In genomic region chr7:66423729-66424128, GRCh38 we compare ENCODE assay signal across 18 cellular contexts.
A peak's percentile ranks its signal among the peaks of the same experiment; 100 is the strongest.
DNase-seq lines count a peak whose midpoint lies in the region; ATAC-seq, FAIRE-seq and TF ChIP-seq lines count a peak whose summit lies in the region.
"Had no signal": no experiment of that assay in that cellular context is flagged by ENCODE, and none has a peak within 500 bp of the region (broad histone marks: within the 10 kb centered on the region; RNA-seq: fewer than 3 reads in every experiment).

No MANE protein-coding gene starts in this region.

- no peaks in the 10 kb centered on the region for H3K4me1 ChIP-seq in GM23338 (ENCODE audit: insufficient read depth)
- H3K4me1 ChIP-seq in OCI-LY1 (ENCODE audit: insufficient read depth, low read length, severe bottlenecking) = no peaks in the 10 kb centered on the region
- no peaks in the 10 kb centered on the region for H3K4me1 ChIP-seq in H1 (replicated peaks in 1 of 4; ENCODE audit: control insufficient read depth in 3 of 4, insufficient read depth in 4 of 4, low read length in 3 of 4)
- no peaks in the 10 kb centered on the region for H3K4me1 ChIP-seq in neural progenitor cell

- no peak for TF ChIP-seq EP300 in H1 (IDR thresholded peaks at IDR 0.05; ENCODE audit: borderline replicate concordance in 1 of 2, low read depth in 2 of 2, low read length in 2 of 2)

- H3F3A ChIP-seq in GM23338 (replicated peaks; ENCODE audit: low read depth) (no peaks in the 10 kb centered on the region), OCI-LY1 (ENCODE audit: insufficient read depth, low read length) (no peaks in the 10 kb centered on the region), neural progenitor cell (ENCODE audit: low read depth) (no peaks in the 10 kb centered on the region)

- H3K18ac ChIP-seq in H1 (ENCODE audit: extremely low read depth, low read length) = no peak overlapping the region

- no peak overlapping the region for H3K14ac ChIP-seq in H1 (ENCODE audit: insufficient read length)

- peak; percentile 14 to 33; a peak in 2 of 4 replicates for TF ChIP-seq RAD21 in H1 (IDR thresholded peaks at IDR 0.05 in 1 of 2, conservative IDR thresholded peaks at IDR 0.05 in 1 of 2; ENCODE audit: low read depth in 2 of 2, low read length in 2 of 2)

- H4K91ac ChIP-seq in H1 (replicated peaks; ENCODE audit: insufficient read length, low read length) = no peak overlapping the region

- no peak overlapping the region for H3K27ac Mint-ChIP-seq in GM23338
- H3K27ac Mint-ChIP-seq in neural progenitor cell = no peak overlapping the region
- H3K27ac Mint-ChIP-seq: B cell; CD8-positive, alpha-beta T cell had no signal

- H3K9me3 ChIP-seq in OCI-LY1 (ENCODE audit: low read length) (no peaks in the 10 kb centered on the region), H1 (ENCODE audit: insufficient read depth in 2 of 2, low read depth in 1 of 2, low read length in 1 of 2) (no peaks in the 10 kb centered on the region), neural progenitor cell (ENCODE audit: low read depth) (no peaks in the 10 kb centered on the region)
- H3K9me3 ChIP-seq: BLaER1 treated with 17β-estradiol and CSF1 and Interleukin-3, amounts not matched to agents 10 nM and 100 nM had no signal

- no peaks in the 10 kb centered on the region for H3K79me1 ChIP-seq in H1 (ENCODE audit: low read depth, low read length)

- TF ChIP-seq CTCF in GM23338 (conservative IDR thresholded peaks at IDR 0.05; ENCODE audit: low read depth in 2 of 2) (peak; percentile 29 to 49; a peak in 3 of 4 replicates), OCI-LY1 (IDR thresholded peaks at IDR 0.05; ENCODE audit: low read length) (peak; percentile 29; the same call in 1 of the 2 replicates), H1 (IDR thresholded peaks at IDR 0.05; ENCODE audit: control extremely low read depth in 1 of 3, insufficient read depth in 1 of 3, low read depth in 1 of 3, low read length in 3 of 3) (peak in 2 of 3 experiments; percentile 4 to 42; a peak in 1 of 4 replicates), neural progenitor cell (IDR thresholded peaks at IDR 0.05) (peak; percentile 9)

- H2BK120ac ChIP-seq in H1 (replicated peaks; ENCODE audit: low read depth, low read length) = no peak overlapping the region

- H3K56ac ChIP-seq in H1 (replicated peaks; ENCODE audit: insufficient read length, low read depth, low read length) = no peak overlapping the region

- H2AFZ ChIP-seq in GM23338 = no peak overlapping the region
- H2AFZ ChIP-seq in OCI-LY1 (ENCODE audit: low read length) = no peak overlapping the region
- no peak overlapping the region for H2AFZ ChIP-seq in H1 (ENCODE audit: low read length)
- H2AFZ ChIP-seq in neural progenitor cell (replicated peaks) = no peak overlapping the region

- H3K4me3 Mint-ChIP-seq in GM23338 (no peak overlapping the region), neural progenitor cell (no peak overlapping the region)
- H3K4me3 Mint-ChIP-seq: B cell; CD8-positive, alpha-beta T cell had no signal

- no peak overlapping the region for H3K4ac ChIP-seq in H1 (replicated peaks; ENCODE audit: insufficient read length, low read depth, low read length)

- H3K27me3 ChIP-seq in GM23338 (ENCODE audit: insufficient read depth) (no peaks in the 10 kb centered on the region), OCI-LY1 (ENCODE audit: insufficient read depth, low read length) (no peaks in the 10 kb centered on the region), H1 (replicated peaks in 1 of 4; ENCODE audit: control insufficient read depth in 3 of 4, extremely low read depth in 1 of 4, insufficient read depth in 3 of 4, low read length in 3 of 4) (no peaks in the 10 kb centered on the region), neural progenitor cell (no peaks in the 10 kb centered on the region)
- H3K27me3 ChIP-seq: BLaER1 treated with 17β-estradiol and CSF1 and Interleukin-3, amounts not matched to agents 10 nM and 100 nM had no signal

- H3K4me2 ChIP-seq in GM23338 = no peak overlapping the region
- H3K4me2 ChIP-seq in OCI-LY1 (ENCODE audit: low read length) = no peak overlapping the region
- no peak overlapping the region for H3K4me2 ChIP-seq in H1 (ENCODE audit: insufficient read depth in 1 of 2, low read depth in 2 of 2, low read length in 2 of 2)
- H3K4me2 ChIP-seq in neural progenitor cell = no peak overlapping the region
- H3K4me2 ChIP-seq: BLaER1 treated with 17β-estradiol and CSF1 and Interleukin-3, amounts not matched to agents 10 nM and 100 nM; KMS-11 had no signal

- H2AK5ac ChIP-seq in H1 (ENCODE audit: low read depth, low read length) = no peak overlapping the region

- H3K27ac ChIP-seq in GM23338 (ENCODE audit: low read depth) (no peak overlapping the region), OCI-LY1 (ENCODE audit: low read depth, low read length, poor library complexity, severe bottlenecking) (no peak overlapping the region), H1 (ENCODE audit: low read depth, low read length) (no peak overlapping the region), neural progenitor cell (no peak overlapping the region)
- H3K27ac ChIP-seq: BLaER1 treated with 17β-estradiol and CSF1 and Interleukin-3, amounts not matched to agents 10 nM and 100 nM; KMS-11 had no signal

- CTCF ChIA-PET in H1 (lab: Charles Lee; ENCODE audit: partially characterized antibody) = interaction anchor here (0.6 to 1.0 kb wide), 2 partner anchors 10 to 239 kb away, joined by 3 to 6 read pairs; no protein-coding TSS in a partner anchor

- POLR2A ChIA-PET in H1 (lab: Charles Lee; ENCODE audit: partially characterized antibody) = no interaction called here

- no peak for TF ChIP-seq POLR2A in H1 (IDR thresholded peaks at IDR 0.05; ENCODE audit: control extremely low read depth in 1 of 2, low read depth in 2 of 2, low read length in 2 of 2)

- no peak overlapping the region for H3K23ac ChIP-seq in H1 (ENCODE audit: insufficient read length)

- H4K20me1 ChIP-seq in GM23338 (replicated peaks; ENCODE audit: insufficient read depth) (no peaks in the 10 kb centered on the region), OCI-LY1 (ENCODE audit: insufficient read depth, low read length) (no peaks in the 10 kb centered on the region), H1 (replicated peaks in 1 of 2; ENCODE audit: control insufficient read depth in 1 of 2, insufficient read depth in 2 of 2, low read length in 2 of 2) (no peaks in the 10 kb centered on the region), neural progenitor cell (ENCODE audit: low read depth) (no peaks in the 10 kb centered on the region)
- H4K20me1 ChIP-seq: BLaER1 treated with 17β-estradiol and CSF1 and Interleukin-3, amounts not matched to agents 10 nM and 100 nM had no signal

- H2BK5ac ChIP-seq in H1 (ENCODE audit: low read depth, low read length) = no peak overlapping the region

- no peak overlapping the region for H2BK20ac ChIP-seq in H1 (ENCODE audit: low read length)

- H3K9me2 ChIP-seq in GM23338 (ENCODE audit: insufficient read depth) (no peaks in the 10 kb centered on the region), OCI-LY1 (ENCODE audit: low read depth, low read length) (no peaks in the 10 kb centered on the region)

- DNase-seq in GM23338 (ENCODE audit: low spot score) (peak; percentile 44), H1 (ENCODE audit: low read depth in 1 of 2, low spot score in 2 of 2) (no peak), neural progenitor cell (ENCODE audit: low spot score) (no peak), DMS79 (lab: John Stamatoyannopoulos, UW) (no peak)
- no peak for DNase-seq in central memory CD4-positive, alpha-beta T cell
- DNase-seq: Calu3; CD8-positive, alpha-beta T cell; DND-41; EL; HCEC 1CT had no signal

- H3K36me3 Mint-ChIP-seq in GM23338 (ENCODE audit: low read depth) = no peaks in the 10 kb centered on the region; the same call in 2 of the 3 replicates
- peaks cover 11% of the 10 kb centered on the region for H3K36me3 Mint-ChIP-seq in neural progenitor cell

- H3K23me2 ChIP-seq in H1 (ENCODE audit: low read depth, low read length) = no peaks in the 10 kb centered on the region

- H3K4me1 Mint-ChIP-seq in GM23338 (no peaks in the 10 kb centered on the region), neural progenitor cell (no peaks in the 10 kb centered on the region)
- H3K4me1 Mint-ChIP-seq: B cell had no signal

- H3K79me2 ChIP-seq in GM23338 (replicated peaks; ENCODE audit: insufficient read depth) (no peaks in the 10 kb centered on the region), OCI-LY1 (ENCODE audit: insufficient read depth, low read length) (no peaks in the 10 kb centered on the region), H1 (ENCODE audit: control insufficient read depth in 1 of 2, insufficient read depth in 2 of 2, low read length in 2 of 2) (no peaks in the 10 kb centered on the region), neural progenitor cell (ENCODE audit: low read depth) (no peaks in the 10 kb centered on the region)

- H3K4me3 ChIP-seq in GM23338 = no peak overlapping the region
- H3K4me3 ChIP-seq in OCI-LY1 (ENCODE audit: low read depth, low read length, poor library complexity, severe bottlenecking) = no peak overlapping the region
- H3K4me3 ChIP-seq in H1 (ENCODE audit: extremely low read depth in 1 of 4, insufficient read depth in 2 of 4, low read depth in 3 of 4, low read length in 4 of 4) = no peak overlapping the region
- no peak overlapping the region for H3K4me3 ChIP-seq in neural progenitor cell
- H3K4me3 ChIP-seq: BLaER1 treated with 17β-estradiol and CSF1 and Interleukin-3, amounts not matched to agents 10 nM and 100 nM; GM12878 had no signal

- ATAC-seq in GM23338 (no peak), HG03139 (IDR thresholded peaks at IDR 0.05; ENCODE audit: unreplicated experiment) (no peak)
- ATAC-seq: CD8-positive, alpha-beta T cell; GM12878; HepG2 had no signal

- FAIRE-seq in H1 (lab: Jason Lieb, UNC) = no peak
- FAIRE-seq: GM19239, HepG2 had no signal

- no peak overlapping the region for H2BK15ac ChIP-seq in H1 (ENCODE audit: low read length)

- no peak overlapping the region for H4K8ac ChIP-seq in H1 (ENCODE audit: extremely low read depth, insufficient read depth, low read length)

- no peaks in the 10 kb centered on the region for H3K36me3 ChIP-seq in GM23338 (ENCODE audit: insufficient read depth)
- H3K36me3 ChIP-seq in OCI-LY1 (ENCODE audit: insufficient read depth, low read length) = no peaks in the 10 kb centered on the region; the same call in 1 of the 2 replicates
- H3K36me3 ChIP-seq in H1 (ENCODE audit: control insufficient read depth in 2 of 4, insufficient read depth in 4 of 4, low read length in 3 of 4) = peaks cover 0 to 2% (median 0%) of the 10 kb centered on the region in 4 experiments; a peak in 2 of 8 replicates
- H3K36me3 ChIP-seq in neural progenitor cell = no peaks in the 10 kb centered on the region

- WGBS in H1 (ENCODE audit: extremely low coverage in 1 of 2, insufficient coverage in 1 of 2, insufficient read length in 1 of 2, insufficient replicate concordance in 2 of 2, low coverage in 1 of 2, low lambda C conversion rate in 2 of 2, missing lambda C conversion rate in 1 of 2), 2 experiments = 83% methylated on average over 6 of the region's 7 CpGs; no CpG with 5 or more reads in 1 of the 2 experiments

- no peak overlapping the region for H4K5ac ChIP-seq in H1 (ENCODE audit: insufficient read length, low read depth, low read length)

- H3K27me3 Mint-ChIP-seq in GM23338 (ENCODE audit: insufficient read depth, low read depth, poor library complexity) (no peaks in the 10 kb centered on the region), neural progenitor cell (ENCODE audit: insufficient read depth, low read depth) (peaks cover 3% of the 10 kb centered on the region)
- H3K27me3 Mint-ChIP-seq: B cell had no signal

- H3K9ac ChIP-seq in OCI-LY1 (ENCODE audit: low read length) (no peak overlapping the region), H1 (replicated peaks in 1 of 4; ENCODE audit: extremely low read depth in 1 of 4, low read depth in 3 of 4, low read length in 3 of 4) (no peak overlapping the region), neural progenitor cell (no peak overlapping the region)
- H3K9ac ChIP-seq: BLaER1 treated with 17β-estradiol and CSF1 and Interleukin-3, amounts not matched to agents 10 nM and 100 nM; KMS-11 had no signal

- no peak overlapping the region for H2BK12ac ChIP-seq in H1 (ENCODE audit: low read depth, low read length)

- no peaks in the 10 kb centered on the region for H3K9me3 Mint-ChIP-seq in GM23338
- no peaks in the 10 kb centered on the region for H3K9me3 Mint-ChIP-seq in neural progenitor cell
- H3K9me3 Mint-ChIP-seq: CD8-positive, alpha-beta T cell had no signal
